In the genomic region with DNA sequence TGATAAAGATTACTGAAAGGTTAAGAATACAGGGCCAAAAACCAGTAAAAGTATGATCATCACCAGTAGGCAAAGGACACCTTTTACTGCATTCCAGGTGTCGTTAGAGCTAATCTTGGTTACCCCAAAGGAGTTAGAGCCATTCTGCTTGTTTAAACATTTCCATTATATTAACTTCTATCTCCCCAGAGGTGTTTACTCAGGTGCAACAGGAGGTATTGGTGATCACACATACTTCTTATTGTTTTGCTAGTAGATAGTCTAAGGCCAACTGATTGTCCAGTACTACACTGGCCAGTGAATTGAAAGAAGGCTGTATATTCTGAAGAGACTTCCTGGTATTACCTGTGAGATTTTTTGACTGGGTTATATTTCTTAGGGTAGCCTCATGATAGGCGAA, we compare ENCODE assay signal across 33 cellular contexts. TPM values are rescaled to one million over a fixed set of nuclear protein-coding genes. Genes with fewer than 3 reads are reported as not detected.
"Had no signal": no experiment of that assay in that cellular context is flagged by ENCODE, and none has a peak within 500 bp of the region (broad histone marks: within the 10 kb centered on the region; RNA-seq: fewer than 3 reads in every experiment).

No MANE protein-coding gene starts in this region.

- H3K36me3 Mint-ChIP-seq: activated naive CD8-positive, alpha-beta T cell had no signal

- H3K36me3 ChIP-seq: esophagus squamous epithelium, gastroesophageal sphincter had no signal

- DNase-seq: activated CD4-positive, alpha-beta T cell treated with anti-CD3 and anti-CD28 coated beads for 36 hours; activated CD4-positive, alpha-beta T cell treated with anti-CD3 and anti-CD28 coated beads, Interleukin-2, amount 50 U/mL, for 1 hour; activated CD4-positive, alpha-beta T cell treated with anti-CD3 and anti-CD28 coated beads, Interleukin-2, amount 50 U/mL, for 48 hours; activated CD4-positive, CD25-positive, alpha-beta regulatory T cell; activated CD4-positive, CD25-positive, alpha-beta regulatory T cell treated with anti-CD3 and anti-CD28 coated beads, Interleukin-2, amount 50 U/mL, for 72 hours; activated CD8-positive, alpha-beta memory T cell treated with anti-CD3 and anti-CD28 coated beads for 24 hours; activated CD8-positive, alpha-beta T cell treated with anti-CD3 and anti-CD28 coated beads for 36 hours; activated effector memory CD4-positive, alpha-beta T cell treated with Interleukin-2 at 50 U/mL for 16 hours; activated gamma-delta T cell treated with Interleukin-2 at 50 U/mL for 16 hours; activated naive CD4-positive, alpha-beta T cell treated with anti-CD3 and anti-CD28 coated beads, Interleukin-2, amount 50 U/mL, for 16 hours; activated naive CD4-positive, alpha-beta T cell treated with Interleukin-2 at 50 U/mL for 16 hours; activated T-cell treated with anti-CD3 and anti-CD28 coated beads, Interleukin-2, amount 50 U/mL, for 4 hours; amniotic stem cell; aorta; body of pancreas; caudate nucleus; cortex of kidney; dermis blood vessel endothelial cell; effector CD4-positive, alpha-beta T cell; effector memory CD8-positive, alpha-beta T cell; erythroblast; esophagus squamous epithelium; foreskin melanocyte; head of caudate nucleus; T-helper 2 cell had no signal

- H3K9me3 Mint-ChIP-seq: activated CD8-positive, alpha-beta T cell treated with anti-CD3 and anti-CD28 coated beads for 36 hours; activated T-cell treated with anti-CD3 and anti-CD28 coated beads, Interleukin-2, amount 50 U/mL, for 4 hours; effector memory CD8-positive, alpha-beta T cell had no signal

- H3K27me3 Mint-ChIP-seq: activated CD4-positive, alpha-beta T cell treated with anti-CD3 and anti-CD28 coated beads for 36 hours; activated naive CD8-positive, alpha-beta T cell; effector memory CD8-positive, alpha-beta T cell had no signal

- FAIRE-seq: colon had no signal

- H3K4me3 Mint-ChIP-seq: activated CD4-positive, alpha-beta T cell treated with anti-CD3 and anti-CD28 coated beads for 36 hours; activated CD8-positive, alpha-beta T cell treated with anti-CD3 and anti-CD28 coated beads for 36 hours; activated naive CD8-positive, alpha-beta T cell; activated T-cell treated with anti-CD3 and anti-CD28 coated beads, Interleukin-2, amount 50 U/mL, for 4 hours; activated T-helper 17 cell treated with anti-CD3 and anti-CD28 coated beads, Interleukin-2, amount 50 U/mL, for 72 hours; effector memory CD8-positive, alpha-beta T cell had no signal

- H3K27ac ChIP-seq: body of pancreas, esophagus squamous epithelium, gastroesophageal sphincter had no signal

- H3K4me1 Mint-ChIP-seq: activated CD4-positive, alpha-beta T cell treated with anti-CD3 and anti-CD28 coated beads for 36 hours; activated T-helper 17 cell treated with anti-CD3 and anti-CD28 coated beads, Interleukin-2, amount 50 U/mL, for 72 hours had no signal

- H3K4me3 ChIP-seq: body of pancreas, esophagus squamous epithelium, gastroesophageal sphincter had no signal

- H3K4me1 ChIP-seq: esophagus squamous epithelium, gastroesophageal sphincter had no signal

- H3K9me3 ChIP-seq: body of pancreas, esophagus squamous epithelium, gastroesophageal sphincter had no signal

- ATAC-seq: activated CD4-positive, alpha-beta T cell treated with anti-CD3 and anti-CD28 coated beads for 36 hours; activated CD8-positive, alpha-beta T cell treated with anti-CD3 and anti-CD28 coated beads for 36 hours; activated T-cell treated with anti-CD3 and anti-CD28 coated beads, Interleukin-2, amount 50 U/mL, for 4 hours; activated T-helper 17 cell treated with anti-CD3 and anti-CD28 coated beads, Interleukin-2, amount 50 U/mL, for 72 hours; effector memory CD8-positive, alpha-beta T cell; gastroesophageal sphincter had no signal

- H3K27ac Mint-ChIP-seq: activated CD4-positive, alpha-beta T cell treated with anti-CD3 and anti-CD28 coated beads for 36 hours; activated CD8-positive, alpha-beta T cell treated with anti-CD3 and anti-CD28 coated beads for 36 hours; activated naive CD8-positive, alpha-beta T cell; activated T-helper 17 cell treated with anti-CD3 and anti-CD28 coated beads, Interleukin-2, amount 50 U/mL, for 72 hours; effector memory CD8-positive, alpha-beta T cell had no signal

- H3K27me3 ChIP-seq: body of pancreas, esophagus squamous epithelium had no signal

RNA-seq across cellular contexts. Expression of gene MKRN3, which starts 22.8 kb away (rescaled TPM):
- total RNA-seq: chondrocyte had no signal

RNA-seq across cellular contexts. Expression of gene MAGEL2, which starts 59.4 kb away (rescaled TPM):
- total RNA-seq: activated CD4-positive, alpha-beta T cell treated with anti-CD3 and anti-CD28 coated beads for 36 hours; activated CD8-positive, alpha-beta T cell treated with anti-CD3 and anti-CD28 coated beads for 36 hours; activated T-cell treated with anti-CD3 and anti-CD28 coated beads, Interleukin-2, amount 50 U/mL, for 4 hours; activated T-helper 17 cell treated with anti-CD3 and anti-CD28 coated beads, Interleukin-2, amount 50 U/mL, for 72 hours; dermis blood vessel endothelial cell; fibroblast of villous mesenchyme; T-helper 1 cell treated with Interleukin-12 subunit alpha and Interleukin-12 subunit beta and Interleukin-4 antibody, amounts not matched to agents 30 ng/mL and 1 ng/mL, for 36 hours had no signal
- polyA plus RNA-seq: fibroblast of lung had no signal
